Comparison of ENCODE assay signal across 8 cellular contexts in genomic region chr1:36222481-36223372, GRCh38. TPM values are rescaled to one million over a fixed set of nuclear protein-coding genes. Genes with fewer than 3 reads are reported as not detected.
DNase-seq lines count a peak whose midpoint lies in the region; TF ChIP-seq lines count a peak whose summit lies in the region.

No MANE protein-coding gene starts in this region.

- no peaks in the 10 kb centered on the region for H3K9me3 ChIP-seq in NT2/D1 (ENCODE audit: insufficient read depth, low read length)
- H3K9me3 ChIP-seq in osteoblast (ENCODE audit: low read depth, low read length), result no peaks in the 10 kb centered on the region

- TF ChIP-seq CTCF in Calu3 (IDR thresholded peaks at IDR 0.05; ENCODE audit: unreplicated experiment) (no peak), osteoblast (IDR thresholded peaks at IDR 0.05; ENCODE audit: extremely low read depth, low read depth, low read length) (no peak)

- no peaks in the 10 kb centered on the region for H3K27me3 Mint-ChIP-seq in Calu3 (ENCODE audit: unreplicated experiment)
- no peaks in the 10 kb centered on the region for H3K27me3 Mint-ChIP-seq in dendritic cell treated with granulocyte-macrophage colony-stimulating factor and Interleukin-4, amounts not matched to agents 40 ng/mL and 50 ng/mL, for 4 days

- H3K27ac Mint-ChIP-seq in Calu3 (ENCODE audit: unreplicated experiment), result peak overlapping the region; percentile 96
- H3K27ac Mint-ChIP-seq in dendritic cell treated with granulocyte-macrophage colony-stimulating factor and Interleukin-4, amounts not matched to agents 40 ng/mL and 50 ng/mL, for 4 days, result peak overlapping the region; percentile 99

- H3K27ac ChIP-seq in osteoblast (ENCODE audit: low read depth, low read length), result peak overlapping the region; percentile 100

- CTCF ChIA-PET in Calu3 (lab: Charles Lee), result interaction anchor here (1.3 to 1.7 kb wide), 2 partner anchors 35 to 73 kb away, joined by 7 to 8 read pairs; partner anchors contain the start of gene TRAPPC3

- BruUV-seq in Calu3 (replicated peaks; lab: Mats Ljungman, UMichigan), result no TSS peak

- H2AFZ ChIP-seq in osteoblast (ENCODE audit: low read length), result peak overlapping the region; percentile 96

- H3K4me3 ChIP-seq in NT2/D1 (ENCODE audit: insufficient read length, low read depth) (peak overlapping the region; percentile 80), osteoblast (ENCODE audit: insufficient read depth, low read length) (peak overlapping the region; percentile 97)

- H3K9me3 Mint-ChIP-seq in Calu3 (ENCODE audit: low read depth, unreplicated experiment), result no peaks in the 10 kb centered on the region
- H3K9me3 Mint-ChIP-seq in dendritic cell treated with granulocyte-macrophage colony-stimulating factor and Interleukin-4, amounts not matched to agents 40 ng/mL and 50 ng/mL, for 4 days, result no peaks in the 10 kb centered on the region

- intact Hi-C loops in Calu3 (cut with micrococcal nuclease; ENCODE audit: unreplicated experiment), result loop anchor here (10.0 kb wide), 1 partner anchor 62 kb away; no protein-coding TSS in a partner anchor
- intact Hi-C loops in dendritic cell treated with granulocyte-macrophage colony-stimulating factor and Interleukin-4, amounts not matched to agents 40 ng/mL and 50 ng/mL, for 4 days (cut with micrococcal nuclease), result loop anchor here (1.0 to 5.0 kb wide), 2 partner anchors 19 to 35 kb away; no protein-coding TSS in a partner anchor

- peak overlapping the region; percentile 96 for H3K4me2 ChIP-seq in osteoblast (ENCODE audit: insufficient read depth, low read length)

- H3K27me3 ChIP-seq in NT2/D1 (ENCODE audit: insufficient read depth, insufficient read length) (no peaks in the 10 kb centered on the region), osteoblast (ENCODE audit: insufficient read depth, low read length) (no peaks in the 10 kb centered on the region)

- H3K79me2 ChIP-seq in osteoblast (ENCODE audit: insufficient read depth, low read length), result peaks cover 34% of the 10 kb centered on the region

- peaks cover 45% of the 10 kb centered on the region for H3K36me3 Mint-ChIP-seq in Calu3 (ENCODE audit: insufficient read depth, unreplicated experiment)
- H3K36me3 Mint-ChIP-seq in dendritic cell treated with granulocyte-macrophage colony-stimulating factor and Interleukin-4, amounts not matched to agents 40 ng/mL and 50 ng/mL, for 4 days (ENCODE audit: low read depth), result peaks cover 36% of the 10 kb centered on the region

- H3K4me3 Mint-ChIP-seq in Calu3 (ENCODE audit: low read depth, unreplicated experiment), result peak overlapping the region; percentile 96
- peak overlapping the region; percentile 98 for H3K4me3 Mint-ChIP-seq in dendritic cell treated with granulocyte-macrophage colony-stimulating factor and Interleukin-4, amounts not matched to agents 40 ng/mL and 50 ng/mL, for 4 days

- H3K9ac ChIP-seq in NT2/D1 (ENCODE audit: insufficient read length, low read depth), result peak overlapping the region; percentile 79

- peaks cover 23% of the 10 kb centered on the region for H3K4me1 Mint-ChIP-seq in Calu3 (ENCODE audit: low read depth, unreplicated experiment)
- peaks cover 34% of the 10 kb centered on the region for H3K4me1 Mint-ChIP-seq in dendritic cell treated with granulocyte-macrophage colony-stimulating factor and Interleukin-4, amounts not matched to agents 40 ng/mL and 50 ng/mL, for 4 days (ENCODE audit: low read depth)

- H3K36me3 ChIP-seq in NT2/D1 (ENCODE audit: insufficient read depth, insufficient read length, low read length) (peaks cover 28% of the 10 kb centered on the region), osteoblast (ENCODE audit: insufficient read depth, low read length) (peaks cover 9% of the 10 kb centered on the region)

- no peak for DNase-seq in Calu3
- no peak for DNase-seq in NT2/D1 (ENCODE audit: low read depth, low spot score)
- DNase-seq in osteoblast (ENCODE audit: insufficient read length, low spot score, missing footprints), result peak; percentile 26
- no peak for DNase-seq in DMS53 treated with DMSO at 0.1 percent for 48 hours (lab: John Stamatoyannopoulos, UW; ENCODE audit: unreplicated experiment)
- DNase-seq in superior temporal gyrus (ENCODE audit: extremely low spot score), result no peak
- DNase-seq in OCI-M2 (lab: John Stamatoyannopoulos, UW; ENCODE audit: unreplicated experiment), result no peak
- no peak for DNase-seq in NCI-H2107 (lab: John Stamatoyannopoulos, UW)

- peaks cover 29% of the 10 kb centered on the region for H4K20me1 ChIP-seq in osteoblast (ENCODE audit: insufficient read depth, low read length)

- peaks cover 5% of the 10 kb centered on the region for H3K4me1 ChIP-seq in NT2/D1 (ENCODE audit: insufficient read depth, insufficient read length)
- H3K4me1 ChIP-seq in osteoblast (ENCODE audit: insufficient read depth, low read length), result peaks cover 26% of the 10 kb centered on the region

RNA-seq across cellular contexts. Expression of gene THRAP3, which starts 1.5 kb away (rescaled TPM):
- 97.5 and 99.4 TPM in 2 replicates for total RNA-seq in Calu3 (2022)
- total RNA-seq in osteoblast, result 127 and 137 TPM in 2 replicates
